21 cellular contexts compared by ENCODE assay signal in genomic region chr4:38958453-38958852, GRCh38.
A peak's percentile ranks its signal among the peaks of the same experiment; 100 is the strongest.
DNase-seq lines count a peak whose midpoint lies in the region; ATAC-seq and TF ChIP-seq lines count a peak whose summit lies in the region.
"Had no signal": no experiment of that assay in that cellular context is flagged by ENCODE, and none has a peak within 500 bp of the region (broad histone marks: within the 10 kb centered on the region; RNA-seq: fewer than 3 reads in every experiment).

No MANE protein-coding gene starts in this region.

- H3K36me3 Mint-ChIP-seq in activated naive CD4-positive, alpha-beta T cell treated with anti-CD3 and anti-CD28 coated beads for 36 hours (ENCODE audit: low read depth), result peaks cover 3% of the 10 kb centered on the region
- H3K36me3 Mint-ChIP-seq in activated CD8-positive, alpha-beta T cell treated with anti-CD3 and anti-CD28 coated beads, Interleukin-2, amount 10 ng/mL, durations not matched to agents 7 days and 5 days (ENCODE audit: low read depth), result peaks cover 2% of the 10 kb centered on the region

- peak overlapping the region; percentile 4 to 40 (median 24) for H3K27ac ChIP-seq in sigmoid colon
- H3K27ac ChIP-seq: ovary, SK-N-MC, suprapubic skin had no signal

- H3K9me3 ChIP-seq in sigmoid colon (no peaks in the 10 kb centered on the region), BE2C (no peaks in the 10 kb centered on the region)
- H3K9me3 ChIP-seq: ovary, suprapubic skin had no signal

- H3K4me3 ChIP-seq in sigmoid colon (no peak overlapping the region), BE2C (ENCODE audit: low read depth, low read length) (no peak overlapping the region)
- H3K4me3 ChIP-seq: lung, ovary, SK-N-MC, suprapubic skin had no signal

- no peak for TF ChIP-seq CTCF in sigmoid colon (IDR thresholded peaks at IDR 0.05)
- no peak for TF ChIP-seq CTCF in BE2C (IDR thresholded peaks at IDR 0.05; ENCODE audit: low read depth, low read length)

- no peaks in the 10 kb centered on the region for H3K27me3 Mint-ChIP-seq in activated naive CD4-positive, alpha-beta T cell treated with anti-CD3 and anti-CD28 coated beads for 36 hours (ENCODE audit: low read depth)
- peaks cover 4% of the 10 kb centered on the region for H3K27me3 Mint-ChIP-seq in activated CD8-positive, alpha-beta T cell treated with anti-CD3 and anti-CD28 coated beads, Interleukin-2, amount 10 ng/mL, durations not matched to agents 7 days and 5 days (ENCODE audit: low read depth)

- H3K36me3 ChIP-seq in sigmoid colon (no peaks in the 10 kb centered on the region), BE2C (no peaks in the 10 kb centered on the region)
- H3K36me3 ChIP-seq: ovary, suprapubic skin had no signal

- no peak overlapping the region for H3K4me3 Mint-ChIP-seq in activated naive CD4-positive, alpha-beta T cell treated with anti-CD3 and anti-CD28 coated beads for 36 hours
- H3K4me3 Mint-ChIP-seq in activated CD8-positive, alpha-beta T cell treated with anti-CD3 and anti-CD28 coated beads, Interleukin-2, amount 10 ng/mL, durations not matched to agents 7 days and 5 days, result no peak overlapping the region
- H3K4me3 Mint-ChIP-seq: immature natural killer cell had no signal

- no peak for TF ChIP-seq POLR2A in sigmoid colon (IDR thresholded peaks at IDR 0.05)

- ATAC-seq in HG03378 (IDR thresholded peaks at IDR 0.05; ENCODE audit: unreplicated experiment) (peak; percentile 49), HG03460 (IDR thresholded peaks at IDR 0.05; ENCODE audit: unreplicated experiment) (no peak)
- peak; percentile 30 for ATAC-seq in activated CD8-positive, alpha-beta T cell treated with anti-CD3 and anti-CD28 coated beads, Interleukin-2, amount 10 ng/mL, durations not matched to agents 7 days and 5 days
- ATAC-seq: esophagus mucosa had no signal

- intact Hi-C loops in activated naive CD4-positive, alpha-beta T cell treated with anti-CD3 and anti-CD28 coated beads for 36 hours (cut with micrococcal nuclease), result loop anchor here (1.0 to 2.0 kb wide), 3 partner anchors 11 to 74 kb away; partner anchors contain the start of gene TMEM156
- intact Hi-C loops in sigmoid colon (cut with DNase I), result no loop called here

- H3K27me3 ChIP-seq in sigmoid colon, result no peaks in the 10 kb centered on the region
- no peaks in the 10 kb centered on the region for H3K27me3 ChIP-seq in BE2C
- H3K27me3 ChIP-seq: ovary, suprapubic skin had no signal

- peaks cover 26% of the 10 kb centered on the region for H3K4me1 Mint-ChIP-seq in activated naive CD4-positive, alpha-beta T cell treated with anti-CD3 and anti-CD28 coated beads for 36 hours (ENCODE audit: low read depth)
- peaks cover 12% of the 10 kb centered on the region for H3K4me1 Mint-ChIP-seq in activated CD8-positive, alpha-beta T cell treated with anti-CD3 and anti-CD28 coated beads, Interleukin-2, amount 10 ng/mL, durations not matched to agents 7 days and 5 days (ENCODE audit: low read depth)

- no peak for DNase-seq in activated naive CD4-positive, alpha-beta T cell treated with anti-CD3 and anti-CD28 coated beads for 36 hours
- no peak for DNase-seq in activated naive CD4-positive, alpha-beta T cell (lab: John Stamatoyannopoulos, UW)
- no peak for DNase-seq in activated CD8-positive, alpha-beta T cell treated with anti-CD3 and anti-CD28 coated beads, Interleukin-2, amount 10 ng/mL, durations not matched to agents 7 days and 5 days
- DNase-seq in sigmoid colon (no peak), Ammon's horn (ENCODE audit: low spot score) (no peak), BE2C (no peak)
- DNase-seq: activated CD4-positive, alpha-beta T cell treated with anti-CD3 and anti-CD28 coated beads, Interleukin-2, amount 50 U/mL, for 4 hours; COR-L47; glutamatergic neuron; immature natural killer cell; Karpas-422; NCI-H1417 treated with DMSO at 0.1 percent for 48 hours; NCI-H2171; NCI-H774; ovary had no signal

- CTCF ChIA-PET in activated naive CD4-positive, alpha-beta T cell treated with anti-CD3 and anti-CD28 coated beads for 36 hours (lab: Charles Lee), result interaction anchor here (0.6 kb wide), 1 partner anchor 13 kb away, joined by 4 read pairs; no protein-coding TSS in a partner anchor
- CTCF ChIA-PET in activated CD8-positive, alpha-beta T cell treated with anti-CD3 and anti-CD28 coated beads, Interleukin-2, amount 10 ng/mL, durations not matched to agents 7 days and 5 days (lab: Charles Lee), result interaction anchor here (0.7 to 2.2 kb wide), 5 partner anchors 10 to 102 kb away, joined by 3 to 10 read pairs (median 3); no protein-coding TSS in a partner anchor

- H3K4me1 ChIP-seq in sigmoid colon (peaks cover 0 to 23% (median 14%) of the 10 kb centered on the region in 4 donors), BE2C (no peaks in the 10 kb centered on the region)
- H3K4me1 ChIP-seq: suprapubic skin had no signal

- no peak for TF ChIP-seq EP300 in sigmoid colon (IDR thresholded peaks at IDR 0.05)

- H3K27ac Mint-ChIP-seq in activated naive CD4-positive, alpha-beta T cell treated with anti-CD3 and anti-CD28 coated beads for 36 hours, result peak overlapping the region; percentile 73
- no peak overlapping the region for H3K27ac Mint-ChIP-seq in activated CD8-positive, alpha-beta T cell treated with anti-CD3 and anti-CD28 coated beads, Interleukin-2, amount 10 ng/mL, durations not matched to agents 7 days and 5 days
- H3K27ac Mint-ChIP-seq: immature natural killer cell had no signal

- H3K9me3 Mint-ChIP-seq in activated naive CD4-positive, alpha-beta T cell treated with anti-CD3 and anti-CD28 coated beads for 36 hours, result peaks cover 10% of the 10 kb centered on the region
- H3K9me3 Mint-ChIP-seq in activated CD8-positive, alpha-beta T cell treated with anti-CD3 and anti-CD28 coated beads, Interleukin-2, amount 10 ng/mL, durations not matched to agents 7 days and 5 days (ENCODE audit: insufficient read depth), result peaks cover 12% of the 10 kb centered on the region

- POLR2A ChIA-PET in activated CD8-positive, alpha-beta T cell treated with anti-CD3 and anti-CD28 coated beads, Interleukin-2, amount 10 ng/mL, durations not matched to agents 7 days and 5 days (lab: Charles Lee), result interaction anchor here (1.4 kb wide), 1 partner anchor 10 kb away, joined by 3 read pairs; no protein-coding TSS in a partner anchor
